ENCODE assay signal across 8 cellular contexts in genomic region chr11:65887723-65888162, GRCh38. TPM values are rescaled to one million over a fixed set of nuclear protein-coding genes. Genes with fewer than 3 reads are reported as not detected.
A peak's percentile ranks its signal among the peaks of the same experiment; 100 is the strongest.
DNase-seq lines count a peak whose midpoint lies in the region; ATAC-seq and TF ChIP-seq lines count a peak whose summit lies in the region.

No MANE protein-coding gene starts in this region.

- H3K4me1 ChIP-seq in endodermal cell (ENCODE audit: control insufficient read depth, insufficient read depth, low read length) (no peaks in the 10 kb centered on the region), neutrophil (ENCODE audit: control insufficient read depth in 1 of 2, insufficient read depth in 1 of 2, low read depth in 1 of 2, low read length in 1 of 2) (peaks cover 69 to 78% of the 10 kb centered on the region in 2 experiments)

- peak overlapping the region; percentile 96 for H3K4me3 Mint-ChIP-seq in endodermal cell

- H3K36me3 Mint-ChIP-seq in endodermal cell (ENCODE audit: low read depth) = peaks cover 37% of the 10 kb centered on the region

- H3K9me3 ChIP-seq in endodermal cell (ENCODE audit: control insufficient read depth, low read length) (no peaks in the 10 kb centered on the region), neutrophil (no peaks in the 10 kb centered on the region)

- TF ChIP-seq CTCF in endodermal cell (conservative IDR thresholded peaks at IDR 0.05) = no peak
- TF ChIP-seq CTCF in neutrophil (IDR thresholded peaks at IDR 0.05) = no peak

- peak overlapping the region; percentile 44 for H3K9ac ChIP-seq in endodermal cell (ENCODE audit: extremely low read depth, low read length, poor library complexity, severe bottlenecking)

- peak; percentile 1 for ATAC-seq in GM21447 (IDR thresholded peaks at IDR 0.05; ENCODE audit: unreplicated experiment)
- ATAC-seq in HG02588 (IDR thresholded peaks at IDR 0.05; ENCODE audit: unreplicated experiment) = no peak
- ATAC-seq in GM21390 (IDR thresholded peaks at IDR 0.05; ENCODE audit: unreplicated experiment) = no peak

- DNase-seq in RPMI8226 (peak; percentile 67), endodermal cell (no peak), occipital lobe (lab: John Stamatoyannopoulos, UW) (no peak), NCI-H1930 (lab: John Stamatoyannopoulos, UW) (no peak)

- H3K27me3 Mint-ChIP-seq in endodermal cell (ENCODE audit: insufficient read depth) = peaks cover 14% of the 10 kb centered on the region

- 4 to 7% methylated on average over 21 to 23 of the region's 23 CpGs for WGBS in endodermal cell (ENCODE audit: insufficient coverage in 1 of 2, insufficient read length in 1 of 2), 2 experiments

- H3K36me3 ChIP-seq in endodermal cell (ENCODE audit: control insufficient read depth, insufficient read depth, low read length) (peaks cover 36% of the 10 kb centered on the region), neutrophil (peaks cover 17% of the 10 kb centered on the region)

- H3K27ac ChIP-seq in endodermal cell (ENCODE audit: low read depth, low read length) (peak overlapping the region; percentile 64), neutrophil (peak overlapping the region; percentile 93)

- H3K4me3 ChIP-seq in endodermal cell (ENCODE audit: low read length) = peak overlapping the region; percentile 82
- H3K4me3 ChIP-seq in neutrophil (ENCODE audit: low read depth in 1 of 2, low read length in 1 of 2) = peak overlapping the region; percentile 82 to 98

- H3K27ac Mint-ChIP-seq in endodermal cell = peak overlapping the region; percentile 98

- H3K4me1 Mint-ChIP-seq in endodermal cell = peaks cover 36% of the 10 kb centered on the region

- no peaks in the 10 kb centered on the region for H3K9me3 Mint-ChIP-seq in endodermal cell

- H3K27me3 ChIP-seq in endodermal cell (ENCODE audit: control insufficient read depth, insufficient read depth, low read length, poor library complexity, severe bottlenecking) = no peaks in the 10 kb centered on the region
- no peaks in the 10 kb centered on the region for H3K27me3 ChIP-seq in neutrophil

RNA-seq across cellular contexts. Expression of gene FIBP, which starts 0.5 kb away (rescaled TPM):
- total RNA-seq in endodermal cell (10 to 100 TPM; 81.0 to 92.0 TPM), occipital lobe (107 TPM)
- polyA plus RNA-seq in endodermal cell (2013, experiment 1 of 2) = 64.2 TPM
- polyA plus RNA-seq in endodermal cell (2013, experiment 2 of 2) = 62.7 TPM

RNA-seq across cellular contexts. Expression of gene CCDC85B, which starts 2.7 kb away (rescaled TPM):
- total RNA-seq in endodermal cell (10 to 100 TPM; 18.2 to 23.9 TPM), occipital lobe (14.0 TPM)
- polyA plus RNA-seq in endodermal cell (2013, experiment 1 of 2) = 15.8 TPM
- 15.1 TPM for polyA plus RNA-seq in endodermal cell (2013, experiment 2 of 2)

RNA-seq across cellular contexts. Expression of gene CTSW, which starts 8.1 kb away (rescaled TPM):
- not detected for total RNA-seq in endodermal cell
- not detected for polyA plus RNA-seq in endodermal cell (2013, experiment 1 of 2)
- not detected for polyA plus RNA-seq in endodermal cell (2013, experiment 2 of 2)
- total RNA-seq in occipital lobe = not detected

RNA-seq across cellular contexts. Expression of gene FOSL1, which starts 12.4 kb away (rescaled TPM):
- total RNA-seq in endodermal cell (1 to 10 TPM in 1 of 2 donors, not detected in 1; 1.8 TPM), occipital lobe (not detected)
- 3.0 TPM for polyA plus RNA-seq in endodermal cell (2013, experiment 1 of 2)
- 1.9 TPM for polyA plus RNA-seq in endodermal cell (2013, experiment 2 of 2)

RNA-seq across cellular contexts. Expression of gene EFEMP2, which starts 15.1 kb away (rescaled TPM):
- 10 to 100 TPM; 84.5 to 99.6 TPM for total RNA-seq in endodermal cell
- polyA plus RNA-seq in endodermal cell (2013, experiment 1 of 2) = 44.2 TPM
- polyA plus RNA-seq in endodermal cell (2013, experiment 2 of 2) = 46.6 TPM
- 13.3 TPM for total RNA-seq in occipital lobe
